In the genomic region with DNA sequence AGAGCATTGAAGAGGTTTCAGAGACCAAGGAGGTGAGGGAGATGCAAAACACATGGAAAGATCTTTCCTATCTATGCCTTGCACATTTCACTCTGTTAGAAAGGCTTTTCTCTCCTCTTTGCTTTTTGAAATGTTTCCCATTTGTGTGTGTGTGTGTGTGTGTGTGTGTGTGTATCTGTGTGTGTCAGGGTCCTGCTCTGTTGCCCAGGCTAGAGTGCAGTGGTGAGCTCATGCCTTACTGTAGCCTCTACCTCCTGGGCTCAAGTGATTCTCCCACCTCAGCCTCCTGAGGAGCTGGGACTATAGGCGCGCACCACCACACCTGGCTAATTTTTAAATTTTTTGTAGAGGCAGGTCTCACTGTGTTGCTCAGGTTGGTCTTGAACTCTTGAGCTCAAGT, we compare ENCODE assay signal across 8 cellular contexts.
"Had no signal": no experiment of that assay in that cellular context is flagged by ENCODE, and none has a peak within 500 bp of the region (broad histone marks: within the 10 kb centered on the region; RNA-seq: fewer than 3 reads in every experiment).

No MANE protein-coding gene starts in this region.

- H3K9me3 Mint-ChIP-seq: GM23338, H9, HFFc6 had no signal

- H3K27ac ChIP-seq: HL-60 had no signal

- H3K4me3 Mint-ChIP-seq: GM23338, H9, HFFc6, IgD-negative memory B cell had no signal

- ATAC-seq: GM23338, HepG2 had no signal

- H3K4me3 ChIP-seq: GM23338 had no signal

- H3K27ac Mint-ChIP-seq: GM23338, HFFc6, IgD-negative memory B cell had no signal

- H3K27me3 Mint-ChIP-seq: IgD-negative memory B cell had no signal

- DNase-seq: H9, HCEC 1CT, HFFc6, KBM-7 had no signal

- H3K36me3 Mint-ChIP-seq: IgD-negative memory B cell had no signal

- H3K4me1 Mint-ChIP-seq: IgD-negative memory B cell had no signal
